In genomic region chr1:187374742-187375141, GRCh38 we compare ENCODE assay signal across 27 cellular contexts.
"Had no signal": no experiment of that assay in that cellular context is flagged by ENCODE, and none has a peak within 500 bp of the region (broad histone marks: within the 10 kb centered on the region; RNA-seq: fewer than 3 reads in every experiment).

No MANE protein-coding gene starts in this region.

- DNase-seq: cortex of kidney; effector memory CD8-positive, alpha-beta T cell; erythroblast; esophagus squamous epithelium; hypothalamus; left cardiac atrium; left lung; mesenchymal stem cell; midbrain; naive thymus-derived CD4-positive, alpha-beta T cell; ovary; posterior cingulate gyrus; right lobe of liver; small intestine; stimulated activated CD4-positive, alpha-beta T cell treated with anti-CD3 and anti-CD28 coated beads, Interleukin-12 subunit alpha, Interleukin-12 subunit beta, amount 100 ng/mL, for 4 hours; stimulated activated CD4-positive, alpha-beta T cell treated with anti-CD3 and anti-CD28 coated beads, Interleukin-1b, Interleukin-23, amount 100 ng/mL, for 48 hours; stimulated activated CD4-positive, alpha-beta T cell treated with anti-CD3 and anti-CD28 coated beads, Interleukin-4, amount 100 ng/mL, for 1 hour; stimulated activated CD8-positive, alpha-beta memory T cell treated with anti-CD3 and anti-CD28 coated beads, Interleukin-4, amount 100 ng/mL, for 48 hours; stimulated activated naive CD4-positive, alpha-beta T cell; stimulated activated naive CD8-positive, alpha-beta T cell treated with anti-CD3 and anti-CD28 coated beads, Interleukin-15, amount 100 ng/mL, for 72 hours; thyroid gland; trophoblast cell had no signal

- FAIRE-seq: endometrium, frontal cortex, islet of Langerhans, small intestine had no signal

- H3K36me3 ChIP-seq: esophagus squamous epithelium, left lung, neural progenitor cell, ovary, right lobe of liver, thyroid gland, vagina had no signal

- H3K4me1 ChIP-seq: esophagus squamous epithelium, left lung, neural progenitor cell, right lobe of liver, thyroid gland, vagina had no signal

- H3K27me3 ChIP-seq: esophagus squamous epithelium, left lung, neural progenitor cell, ovary, right lobe of liver, thyroid gland, vagina had no signal

- H3K4me3 ChIP-seq: esophagus squamous epithelium, left lung, neural progenitor cell, ovary, right lobe of liver, thyroid gland, vagina had no signal

- H3K9me3 ChIP-seq: esophagus squamous epithelium, left lung, ovary, right lobe of liver, thyroid gland, vagina had no signal

- H3K4me2 ChIP-seq: neural progenitor cell had no signal

- H3K9ac ChIP-seq: neural progenitor cell had no signal

- H3K27ac ChIP-seq: esophagus squamous epithelium, left lung, neural progenitor cell, ovary, right lobe of liver, thyroid gland, vagina had no signal
